In genomic region chr7:80134536-80135305, GRCh38 we compare ENCODE assay signal across 1 cellular context.
TF ChIP-seq lines count a peak whose summit lies in the region.

Gene GNAI1 (plus strand): TSS chr7:80134831. CDS start chr7:80135161, 330 bp downstream.

TF ChIP-seq in HepG2, 621 proteins besides CTCF, POLR2A, EP300 and RAD21 (continued from another document and continues in another):
- 0 out of 2 replicates have a peak, but pooled peaks have one; percentile 18 for TF ChIP-seq KMT2A (CRISPR knock-in tag; IDR thresholded peaks at IDR 0.05)
- TF ChIP-seq POLR2G (IDR thresholded peaks at IDR 0.05; ENCODE audit: low read depth, low read length), result peak; percentile 46; the same call in 1 of the 2 replicates
- TF ChIP-seq MIER2 (CRISPR knock-in tag; IDR thresholded peaks at IDR 0.05), result no peak
- no peak for TF ChIP-seq ZNF503 (CRISPR knock-in tag; IDR thresholded peaks at IDR 0.05)
- no peak for TF ChIP-seq HNRNPUL1 (IDR thresholded peaks at IDR 0.05; ENCODE audit: low read depth, low read length)
- TF ChIP-seq, protein P1, sequence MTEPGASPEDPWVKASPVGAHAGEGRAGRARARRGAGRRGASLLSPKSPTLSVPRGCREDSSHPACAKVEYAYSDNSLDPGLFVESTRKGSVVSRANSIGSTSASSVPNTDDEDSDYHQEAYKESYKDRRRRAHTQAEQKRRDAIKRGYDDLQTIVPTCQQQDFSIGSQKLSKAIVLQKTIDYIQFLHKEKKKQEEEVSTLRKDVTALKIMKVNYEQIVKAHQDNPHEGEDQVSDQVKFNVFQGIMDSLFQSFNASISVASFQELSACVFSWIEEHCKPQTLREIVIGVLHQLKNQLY (CRISPR knock-in tag; IDR thresholded peaks at IDR 0.05), result no peak
- no peak for TF ChIP-seq SMAD9 (CRISPR knock-in tag; IDR thresholded peaks at IDR 0.05)
- TF ChIP-seq, protein P2, sequence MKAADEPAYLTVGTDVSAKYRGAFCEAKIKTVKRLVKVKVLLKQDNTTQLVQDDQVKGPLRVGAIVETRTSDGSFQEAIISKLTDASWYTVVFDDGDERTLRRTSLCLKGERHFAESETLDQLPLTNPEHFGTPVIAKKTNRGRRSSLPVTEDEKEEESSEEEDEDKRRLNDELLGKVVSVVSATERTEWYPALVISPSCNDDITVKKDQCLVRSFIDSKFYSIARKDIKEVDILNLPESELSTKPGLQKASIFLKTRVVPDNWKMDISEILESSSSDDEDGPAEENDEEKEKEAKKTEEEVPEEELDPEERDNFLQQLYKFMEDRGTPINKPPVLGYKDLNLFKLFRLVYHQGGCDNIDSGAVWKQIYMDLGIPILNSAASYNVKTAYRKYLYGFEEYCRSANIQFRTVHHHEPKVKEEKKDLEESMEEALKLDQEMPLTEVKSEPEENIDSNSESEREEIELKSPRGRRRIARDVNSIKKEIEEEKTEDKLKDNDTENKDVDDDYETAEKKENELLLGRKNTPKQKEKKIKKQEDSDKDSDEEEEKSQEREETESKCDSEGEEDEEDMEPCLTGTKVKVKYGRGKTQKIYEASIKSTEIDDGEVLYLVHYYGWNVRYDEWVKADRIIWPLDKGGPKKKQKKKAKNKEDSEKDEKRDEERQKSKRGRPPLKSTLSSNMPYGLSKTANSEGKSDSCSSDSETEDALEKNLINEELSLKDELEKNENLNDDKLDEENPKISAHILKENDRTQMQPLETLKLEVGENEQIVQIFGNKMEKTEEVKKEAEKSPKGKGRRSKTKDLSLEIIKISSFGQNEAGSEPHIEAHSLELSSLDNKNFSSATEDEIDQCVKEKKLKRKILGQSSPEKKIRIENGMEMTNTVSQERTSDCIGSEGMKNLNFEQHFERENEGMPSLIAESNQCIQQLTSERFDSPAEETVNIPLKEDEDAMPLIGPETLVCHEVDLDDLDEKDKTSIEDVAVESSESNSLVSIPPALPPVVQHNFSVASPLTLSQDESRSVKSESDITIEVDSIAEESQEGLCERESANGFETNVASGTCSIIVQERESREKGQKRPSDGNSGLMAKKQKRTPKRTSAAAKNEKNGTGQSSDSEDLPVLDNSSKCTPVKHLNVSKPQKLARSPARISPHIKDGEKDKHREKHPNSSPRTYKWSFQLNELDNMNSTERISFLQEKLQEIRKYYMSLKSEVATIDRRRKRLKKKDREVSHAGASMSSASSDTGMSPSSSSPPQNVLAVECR (CRISPR knock-in tag; IDR thresholded peaks at IDR 0.05; ENCODE audit: borderline replicate concordance), result peak; percentile 67; the same call in 1 of the 2 replicates
- no peak for TF ChIP-seq ZNF3 (CRISPR knock-in tag; IDR thresholded peaks at IDR 0.05)
- no peak for TF ChIP-seq RFXANK (CRISPR knock-in tag; IDR thresholded peaks at IDR 0.05)
- TF ChIP-seq, protein P3, sequence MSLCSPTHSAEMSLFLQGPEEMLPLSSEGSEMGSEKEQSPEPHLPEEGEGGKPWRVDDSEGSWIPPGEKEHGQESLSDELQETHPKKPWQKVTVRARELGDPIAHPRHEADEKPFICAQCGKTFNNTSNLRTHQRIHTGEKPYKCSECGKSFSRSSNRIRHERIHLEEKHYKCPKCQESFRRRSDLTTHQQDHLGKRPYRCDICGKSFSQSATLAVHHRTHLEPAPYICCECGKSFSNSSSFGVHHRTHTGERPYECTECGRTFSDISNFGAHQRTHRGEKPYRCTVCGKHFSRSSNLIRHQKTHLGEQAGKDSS (CRISPR knock-in tag; IDR thresholded peaks at IDR 0.05; ENCODE audit: borderline replicate concordance, low read depth), result no peak
- peak; percentile 60 for TF ChIP-seq SP4 (CRISPR knock-in tag; IDR thresholded peaks at IDR 0.05)
- TF ChIP-seq, protein P4, sequence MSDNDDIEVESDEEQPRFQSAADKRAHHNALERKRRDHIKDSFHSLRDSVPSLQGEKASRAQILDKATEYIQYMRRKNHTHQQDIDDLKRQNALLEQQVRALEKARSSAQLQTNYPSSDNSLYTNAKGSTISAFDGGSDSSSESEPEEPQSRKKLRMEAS (IDR thresholded peaks at IDR 0.05), result peak; percentile 60
- no peak for TF ChIP-seq SSRP1 (CRISPR knock-in tag; IDR thresholded peaks at IDR 0.05)
- TF ChIP-seq, protein P5, sequence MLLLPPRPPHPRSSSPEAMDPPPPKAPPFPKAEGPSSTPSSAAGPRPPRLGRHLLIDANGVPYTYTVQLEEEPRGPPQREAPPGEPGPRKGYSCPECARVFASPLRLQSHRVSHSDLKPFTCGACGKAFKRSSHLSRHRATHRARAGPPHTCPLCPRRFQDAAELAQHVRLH (CRISPR knock-in tag; IDR thresholded peaks at IDR 0.05; ENCODE audit: borderline replicate concordance, low read depth), result no peak
- TF ChIP-seq ADNP (CRISPR knock-in tag; IDR thresholded peaks at IDR 0.05), result no peak
- TF ChIP-seq, protein P6, sequence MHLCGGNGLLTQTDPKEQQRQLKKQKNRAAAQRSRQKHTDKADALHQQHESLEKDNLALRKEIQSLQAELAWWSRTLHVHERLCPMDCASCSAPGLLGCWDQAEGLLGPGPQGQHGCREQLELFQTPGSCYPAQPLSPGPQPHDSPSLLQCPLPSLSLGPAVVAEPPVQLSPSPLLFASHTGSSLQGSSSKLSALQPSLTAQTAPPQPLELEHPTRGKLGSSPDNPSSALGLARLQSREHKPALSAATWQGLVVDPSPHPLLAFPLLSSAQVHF (CRISPR knock-in tag; IDR thresholded peaks at IDR 0.05), result no peak
- no peak for TF ChIP-seq ZNF34 (CRISPR knock-in tag; IDR thresholded peaks at IDR 0.05; ENCODE audit: borderline replicate concordance)
- TF ChIP-seq SNAPC2 (CRISPR knock-in tag; IDR thresholded peaks at IDR 0.05), result no peak
- no peak for TF ChIP-seq TCF7 (IDR thresholded peaks at IDR 0.05; ENCODE audit: low read depth)
- no peak for TF ChIP-seq ZBTB46 (CRISPR knock-in tag; IDR thresholded peaks at IDR 0.05; ENCODE audit: borderline replicate concordance)
- no peak for TF ChIP-seq TP53 (CRISPR knock-in tag; conservative IDR thresholded peaks at IDR 0.05)
- TF ChIP-seq ZNF780A (CRISPR knock-in tag; IDR thresholded peaks at IDR 0.05), result no peak
- TF ChIP-seq MXI1 (IDR thresholded peaks at IDR 0.05; ENCODE audit: borderline replicate concordance, low read depth, low read length), result no peak
- TF ChIP-seq SALL1 (CRISPR knock-in tag; IDR thresholded peaks at IDR 0.05), result no peak; the same call in 1 of the 2 replicates
- no peak for TF ChIP-seq SRF (IDR thresholded peaks at IDR 0.05; ENCODE audit: low read depth, low read length)
- TF ChIP-seq RBM22 (optimal IDR thresholded peaks at IDR 0.05; ENCODE audit: low read length), result no peak
- no peak for TF ChIP-seq AHR (CRISPR knock-in tag; IDR thresholded peaks at IDR 0.05)
- TF ChIP-seq ZNF552 (CRISPR knock-in tag; IDR thresholded peaks at IDR 0.05; ENCODE audit: borderline replicate concordance), result no peak
- no peak for TF ChIP-seq ELF4 (CRISPR knock-in tag; IDR thresholded peaks at IDR 0.05; ENCODE audit: borderline replicate concordance)
- TF ChIP-seq BCL6 (CRISPR knock-in tag; IDR thresholded peaks at IDR 0.05), result peak; percentile 22; the same call in 1 of the 2 replicates
- TF ChIP-seq KLF13 (CRISPR knock-in tag; IDR thresholded peaks at IDR 0.05), result no peak
- no peak for TF ChIP-seq RERE (CRISPR knock-in tag; IDR thresholded peaks at IDR 0.05; ENCODE audit: low read depth)
- TF ChIP-seq ZNF331 (CRISPR knock-in tag; IDR thresholded peaks at IDR 0.05), result no peak
- TF ChIP-seq, protein P7, sequence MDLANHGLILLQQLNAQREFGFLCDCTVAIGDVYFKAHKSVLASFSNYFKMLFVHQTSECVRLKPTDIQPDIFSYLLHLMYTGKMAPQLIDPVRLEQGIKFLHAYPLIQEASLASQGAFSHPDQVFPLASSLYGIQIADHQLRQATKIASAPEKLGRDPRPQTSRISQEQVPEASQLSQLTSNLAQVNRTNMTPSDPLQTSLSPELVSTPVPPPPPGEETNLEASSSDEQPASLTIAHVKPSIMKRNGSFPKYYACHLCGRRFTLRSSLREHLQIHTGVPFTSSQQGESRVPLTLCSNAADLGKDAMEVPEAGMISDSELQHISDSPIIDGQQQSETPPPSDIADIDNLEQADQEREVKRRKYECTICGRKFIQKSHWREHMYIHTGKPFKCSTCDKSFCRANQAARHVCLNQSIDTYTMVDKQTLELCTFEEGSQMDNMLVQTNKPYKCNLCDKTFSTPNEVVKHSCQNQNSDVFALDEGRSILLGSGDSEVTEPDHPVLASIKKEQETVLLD (CRISPR knock-in tag; IDR thresholded peaks at IDR 0.05; ENCODE audit: low read depth), result no peak
- no peak for TF ChIP-seq KAT2B (IDR thresholded peaks at IDR 0.05; ENCODE audit: borderline replicate concordance, low read depth, low read length)
- no peak for TF ChIP-seq HNRNPL (IDR thresholded peaks at IDR 0.05; ENCODE audit: low read depth, low read length)
- TF ChIP-seq SMAD1 (CRISPR knock-in tag; IDR thresholded peaks at IDR 0.05; ENCODE audit: borderline replicate concordance, low read depth), result no peak
- TF ChIP-seq ZSCAN20 (CRISPR knock-in tag; IDR thresholded peaks at IDR 0.05; ENCODE audit: borderline replicate concordance), result no peak
- TF ChIP-seq, protein P8, sequence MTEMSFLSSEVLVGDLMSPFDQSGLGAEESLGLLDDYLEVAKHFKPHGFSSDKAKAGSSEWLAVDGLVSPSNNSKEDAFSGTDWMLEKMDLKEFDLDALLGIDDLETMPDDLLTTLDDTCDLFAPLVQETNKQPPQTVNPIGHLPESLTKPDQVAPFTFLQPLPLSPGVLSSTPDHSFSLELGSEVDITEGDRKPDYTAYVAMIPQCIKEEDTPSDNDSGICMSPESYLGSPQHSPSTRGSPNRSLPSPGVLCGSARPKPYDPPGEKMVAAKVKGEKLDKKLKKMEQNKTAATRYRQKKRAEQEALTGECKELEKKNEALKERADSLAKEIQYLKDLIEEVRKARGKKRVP (CRISPR knock-in tag; IDR thresholded peaks at IDR 0.05), result no peak
- TF ChIP-seq ISL2 (CRISPR knock-in tag; IDR thresholded peaks at IDR 0.05), result 0 out of 2 replicates have a peak, but pooled peaks have one; percentile 13
- TF ChIP-seq NFIC (IDR thresholded peaks at IDR 0.05; ENCODE audit: low read length), result no peak
- TF ChIP-seq ZNF644 (CRISPR knock-in tag; IDR thresholded peaks at IDR 0.05; ENCODE audit: low read depth), result no peak
- no peak for TF ChIP-seq HNF1B (CRISPR knock-in tag; IDR thresholded peaks at IDR 0.05)
- TF ChIP-seq SRY (CRISPR knock-in tag; IDR thresholded peaks at IDR 0.05), result no peak
